Comparison of ENCODE assay signal across 1 cellular context in genomic region chr12:109789649-109790048, GRCh38.
TF ChIP-seq lines count a peak whose summit lies in the region.

No MANE protein-coding gene starts in this region.

TF ChIP-seq in K562, 482 proteins besides CTCF, POLR2A, EP300 and RAD21 (continued from another document):
- TF ChIP-seq MLLT1 (IDR thresholded peaks at IDR 0.05) (peak in 1 of 2 experiments; percentile 67; a peak in 2 of 4 replicates), ZBTB17 (CRISPR knock-in tag; IDR thresholded peaks at IDR 0.05) (peak; percentile 97), ZNF23 (CRISPR knock-in tag; IDR thresholded peaks at IDR 0.05) (peak; percentile 93), BDP1 (IDR thresholded peaks at IDR 0.05; ENCODE audit: insufficient read depth, insufficient read length) (no peak), GABPB2 (CRISPR knock-in tag; conservative IDR thresholded peaks at IDR 0.05) (no peak)
